Comparison of ENCODE assay signal across 21 cellular contexts in genomic region chr1:71428029-71428428, GRCh38.
"Had no signal": no experiment of that assay in that cellular context is flagged by ENCODE, and none has a peak within 500 bp of the region (broad histone marks: within the 10 kb centered on the region; RNA-seq: fewer than 3 reads in every experiment).

No MANE protein-coding gene starts in this region.

- H3K4me1 ChIP-seq: gastroesophageal sphincter, prostate gland, right atrium auricular region, spleen, testis had no signal

- H3K27me3 ChIP-seq: gastroesophageal sphincter, neutrophil, ovary, right atrium auricular region, spleen, testis had no signal

- H3K27ac ChIP-seq: epithelial cell of prostate, gastroesophageal sphincter, neutrophil, ovary, prostate gland, right atrium auricular region, spleen, testis had no signal

- H3K9me3 ChIP-seq: gastroesophageal sphincter, neutrophil, ovary, prostate gland, right atrium auricular region, spleen, testis had no signal

- H3K36me3 ChIP-seq: gastroesophageal sphincter, neutrophil, ovary, prostate gland, right atrium auricular region, spleen had no signal

- H3K4me3 ChIP-seq: gastroesophageal sphincter, ovary, prostate gland, right atrium auricular region, spleen, testis had no signal

- DNase-seq: activated CD4-positive, alpha-beta memory T cell treated with anti-CD3 and anti-CD28 coated beads for 36 hours; activated CD4-positive, alpha-beta T cell treated with anti-CD3 and anti-CD28 coated beads for 48 hours; activated effector memory CD4-positive, alpha-beta T cell treated with Interleukin-2 at 50 U/mL for 16 hours; activated naive CD4-positive, alpha-beta T cell treated with anti-CD3 and anti-CD28 coated beads for 36 hours; activated naive CD8-positive, alpha-beta T cell treated with anti-CD3 and anti-CD28 coated beads, Interleukin-2, amount 10 ng/mL, durations not matched to agents 7 days and 5 days; activated T-cell treated with anti-CD3 and anti-CD28 coated beads, Interleukin-2, amount 50 U/mL, for 72 hours; amniotic stem cell; head of caudate nucleus; hypothalamus; left ventricle myocardium superior; mammary epithelial cell; ovary; spleen; stimulated activated CD4-positive, alpha-beta T cell treated with anti-CD3 and anti-CD28 coated beads, Interleukin-4, amount 100 ng/mL, for 1 hour; stimulated activated naive CD4-positive, alpha-beta T cell; testis had no signal
